In the genomic region with DNA sequence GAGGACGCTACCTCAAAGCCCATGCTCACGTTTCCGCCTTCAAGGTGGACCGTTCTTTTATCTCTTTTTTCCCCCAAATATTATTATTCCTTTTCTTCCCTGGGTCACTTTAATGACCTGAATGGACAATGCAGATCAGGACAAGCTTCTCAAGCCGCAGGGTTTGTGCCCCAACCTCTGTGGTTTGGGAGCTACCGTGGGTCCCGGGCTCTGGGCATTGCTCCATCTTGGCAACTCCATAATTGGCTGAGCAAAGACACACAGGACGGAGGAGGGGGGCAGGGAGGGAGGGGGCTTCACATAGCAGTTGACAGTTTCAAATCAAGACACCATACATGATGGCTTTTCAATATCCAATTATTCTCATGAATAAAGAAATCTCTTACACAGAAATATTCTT, we compare ENCODE assay signal across 24 cellular contexts.
"Had no signal": no experiment of that assay in that cellular context is flagged by ENCODE, and none has a peak within 500 bp of the region (broad histone marks: within the 10 kb centered on the region; RNA-seq: fewer than 3 reads in every experiment).

No MANE protein-coding gene starts in this region.

- H3K9ac ChIP-seq: SK-N-SH had no signal

- DNase-seq: activated CD4-positive, alpha-beta T cell treated with anti-CD3 and anti-CD28 coated beads for 48 hours; activated CD4-positive, alpha-beta T cell treated with anti-CD3 and anti-CD28 coated beads, Interleukin-2, amount 50 U/mL, for 4 hours; activated CD4-positive, CD25-positive, alpha-beta regulatory T cell treated with anti-CD3 and anti-CD28 coated beads, Interleukin-2, amount 50 U/mL, for 72 hours; activated CD8-positive, alpha-beta T cell treated with anti-CD3 and anti-CD28 coated beads, Interleukin-2, amount 10 ng/mL, durations not matched to agents 7 days and 5 days; activated effector memory CD4-positive, alpha-beta T cell treated with anti-CD3 and anti-CD28 coated beads, Interleukin-2, amount 50 U/mL, for 16 hours; activated naive CD4-positive, alpha-beta T cell treated with Interleukin-2 at 50 U/mL for 16 hours; activated naive CD8-positive, alpha-beta T cell treated with anti-CD3 and anti-CD28 coated beads, Interleukin-2, amount 50 U/mL, for 24 hours; activated T-cell treated with anti-CD3 and anti-CD28 coated beads, Interleukin-2, amount 50 U/mL, for 24 hours; caudate nucleus; MG63; NCI-H1105; NCI-H1436; NCI-H187; NCI-H2081; NCI-H446; NCI-H524; Peyer's patch; Right ventricle myocardium superior; SJCRH30; SK-N-SH; T-helper 1 cell; WERI-Rb-1 had no signal

- H3K4me3 ChIP-seq: breast epithelium, MG63, Peyer's patch, SJCRH30 had no signal

- H3K4me1 ChIP-seq: breast epithelium, Peyer's patch, SJCRH30 had no signal

- H3K9me3 ChIP-seq: breast epithelium, MG63, Peyer's patch, SJCRH30, SK-N-SH had no signal

- H3K27me3 ChIP-seq: breast epithelium, MG63, Peyer's patch, SJCRH30 had no signal

- H3K36me3 ChIP-seq: breast epithelium, MG63, Peyer's patch, SJCRH30, WERI-Rb-1 had no signal

- H3K27ac ChIP-seq: breast epithelium, Peyer's patch, RWPE1, SJCRH30, WERI-Rb-1 had no signal

- H3K4me2 ChIP-seq: SK-N-SH had no signal
